ENCODE assay signal across 2 cellular contexts in genomic region chr10:69022611-69023010, GRCh38.
TF ChIP-seq lines count a peak whose summit lies in the region.

No MANE protein-coding gene starts in this region.

TF ChIP-seq in K562, 482 proteins besides CTCF, POLR2A, EP300 and RAD21:
- TF ChIP-seq ARID1B (IDR thresholded peaks at IDR 0.05) (no peak), HDGF (IDR thresholded peaks at IDR 0.05) (no peak), MYBL2 (IDR thresholded peaks at IDR 0.05; ENCODE audit: low read depth) (no peak), MYBL2 (CRISPR knock-in tag; IDR thresholded peaks at IDR 0.05; ENCODE audit: borderline replicate concordance) (0 out of 2 replicates have a peak, but pooled peaks have one; percentile 36)

TF ChIP-seq in WTC11, 78 proteins besides CTCF, POLR2A, EP300 and RAD21:
- TF ChIP-seq ZNF281 (CRISPR knock-in tag; IDR thresholded peaks at IDR 0.05) = no peak
- no peak for TF ChIP-seq IRF1 (CRISPR knock-in tag; IDR thresholded peaks at IDR 0.05)
- TF ChIP-seq USF1 (CRISPR knock-in tag; IDR thresholded peaks at IDR 0.05) = no peak
- TF ChIP-seq NR1H2 (CRISPR knock-in tag; IDR thresholded peaks at IDR 0.05) = no peak
- no peak for TF ChIP-seq ZNF219 (CRISPR knock-in tag; IDR thresholded peaks at IDR 0.05; ENCODE audit: borderline replicate concordance)
- TF ChIP-seq SP1 (CRISPR knock-in tag; conservative IDR thresholded peaks at IDR 0.05) = no peak
- TF ChIP-seq HMGXB4 (CRISPR knock-in tag; IDR thresholded peaks at IDR 0.05) = no peak
- no peak for TF ChIP-seq NR2C2 (CRISPR knock-in tag; IDR thresholded peaks at IDR 0.05)
- TF ChIP-seq ATF3 (CRISPR knock-in tag; conservative IDR thresholded peaks at IDR 0.05) = no peak
- no peak for TF ChIP-seq PRDM15 (CRISPR knock-in tag; IDR thresholded peaks at IDR 0.05)
- no peak for TF ChIP-seq ERG (CRISPR knock-in tag; IDR thresholded peaks at IDR 0.05)
- no peak for TF ChIP-seq ZNF416 (CRISPR knock-in tag; IDR thresholded peaks at IDR 0.05)
- no peak for TF ChIP-seq PRRX2 (CRISPR knock-in tag; IDR thresholded peaks at IDR 0.05)
- no peak for TF ChIP-seq NFE2L1 (CRISPR knock-in tag; IDR thresholded peaks at IDR 0.05)
TF ChIP-seq in WTC11: peak in this region for 0.
